ENCODE assay signal across 2 cellular contexts in the genomic region with DNA sequence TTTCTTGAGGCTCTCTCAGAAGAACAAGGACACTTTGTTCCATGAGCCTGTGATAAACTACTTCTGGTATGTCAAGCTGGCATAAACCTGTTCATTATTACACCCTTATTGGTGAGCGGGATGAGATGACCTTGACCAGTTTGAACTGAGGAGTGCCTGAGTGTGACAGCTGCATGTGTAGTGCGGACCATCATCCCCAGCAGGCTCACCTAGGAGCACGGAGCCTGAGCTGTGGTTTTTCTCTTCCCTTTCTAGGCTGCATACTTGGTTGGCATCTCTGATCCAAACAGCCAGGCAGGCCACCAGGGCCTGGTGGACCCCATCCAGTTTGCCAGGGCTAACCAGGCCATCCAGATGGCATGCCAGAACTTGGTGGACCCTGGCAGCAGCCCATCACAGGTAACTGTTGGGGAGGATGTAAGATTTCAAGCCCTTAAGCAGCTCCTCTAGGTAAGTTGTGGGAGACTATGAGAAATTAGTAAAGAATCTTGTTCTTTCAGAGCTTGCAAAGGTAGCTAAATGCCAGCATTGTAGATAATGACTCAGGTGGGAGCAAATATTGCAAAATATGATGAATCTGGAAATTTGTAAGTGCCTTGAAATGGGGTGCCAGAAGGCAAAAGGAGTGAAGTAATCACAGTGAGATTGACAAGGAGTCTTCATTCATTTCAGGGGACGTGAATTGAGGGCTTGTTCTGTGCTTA.
TF ChIP-seq lines count a peak whose summit lies in the region.

No MANE protein-coding gene starts in this region.

TF ChIP-seq in SK-N-SH, 30 proteins besides CTCF, POLR2A, EP300 and RAD21 (continued from another document):
- TF ChIP-seq, protein P1, sequence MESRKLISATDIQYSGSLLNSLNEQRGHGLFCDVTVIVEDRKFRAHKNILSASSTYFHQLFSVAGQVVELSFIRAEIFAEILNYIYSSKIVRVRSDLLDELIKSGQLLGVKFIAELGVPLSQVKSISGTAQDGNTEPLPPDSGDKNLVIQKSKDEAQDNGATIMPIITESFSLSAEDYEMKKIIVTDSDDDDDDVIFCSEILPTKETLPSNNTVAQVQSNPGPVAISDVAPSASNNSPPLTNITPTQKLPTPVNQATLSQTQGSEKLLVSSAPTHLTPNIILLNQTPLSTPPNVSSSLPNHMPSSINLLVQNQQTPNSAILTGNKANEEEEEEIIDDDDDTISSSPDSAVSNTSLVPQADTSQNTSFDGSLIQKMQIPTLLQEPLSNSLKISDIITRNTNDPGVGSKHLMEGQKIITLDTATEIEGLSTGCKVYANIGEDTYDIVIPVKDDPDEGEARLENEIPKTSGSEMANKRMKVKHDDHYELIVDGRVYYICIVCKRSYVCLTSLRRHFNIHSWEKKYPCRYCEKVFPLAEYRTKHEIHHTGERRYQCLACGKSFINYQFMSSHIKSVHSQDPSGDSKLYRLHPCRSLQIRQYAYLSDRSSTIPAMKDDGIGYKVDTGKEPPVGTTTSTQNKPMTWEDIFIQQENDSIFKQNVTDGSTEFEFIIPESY (IDR thresholded peaks at IDR 0.05; ENCODE audit: borderline replicate concordance, low read depth) = no peak
- TF ChIP-seq, protein P2, sequence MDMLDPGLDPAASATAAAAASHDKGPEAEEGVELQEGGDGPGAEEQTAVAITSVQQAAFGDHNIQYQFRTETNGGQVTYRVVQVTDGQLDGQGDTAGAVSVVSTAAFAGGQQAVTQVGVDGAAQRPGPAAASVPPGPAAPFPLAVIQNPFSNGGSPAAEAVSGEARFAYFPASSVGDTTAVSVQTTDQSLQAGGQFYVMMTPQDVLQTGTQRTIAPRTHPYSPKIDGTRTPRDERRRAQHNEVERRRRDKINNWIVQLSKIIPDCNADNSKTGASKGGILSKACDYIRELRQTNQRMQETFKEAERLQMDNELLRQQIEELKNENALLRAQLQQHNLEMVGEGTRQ (IDR thresholded peaks at IDR 0.05; ENCODE audit: borderline replicate concordance, low read depth, low read length) = no peak
- TF ChIP-seq FOXJ3 (CRISPR knock-in tag; IDR thresholded peaks at IDR 0.05) (no peak), TAF1 (IDR thresholded peaks at IDR 0.05; ENCODE audit: borderline replicate concordance, low read depth, low read length) (no peak), MXI1 (IDR thresholded peaks at IDR 0.05; ENCODE audit: low read depth, low read length) (no peak), GATA2 (CRISPR knock-in tag; IDR thresholded peaks at IDR 0.05) (no peak)
- TF ChIP-seq, protein P3, sequence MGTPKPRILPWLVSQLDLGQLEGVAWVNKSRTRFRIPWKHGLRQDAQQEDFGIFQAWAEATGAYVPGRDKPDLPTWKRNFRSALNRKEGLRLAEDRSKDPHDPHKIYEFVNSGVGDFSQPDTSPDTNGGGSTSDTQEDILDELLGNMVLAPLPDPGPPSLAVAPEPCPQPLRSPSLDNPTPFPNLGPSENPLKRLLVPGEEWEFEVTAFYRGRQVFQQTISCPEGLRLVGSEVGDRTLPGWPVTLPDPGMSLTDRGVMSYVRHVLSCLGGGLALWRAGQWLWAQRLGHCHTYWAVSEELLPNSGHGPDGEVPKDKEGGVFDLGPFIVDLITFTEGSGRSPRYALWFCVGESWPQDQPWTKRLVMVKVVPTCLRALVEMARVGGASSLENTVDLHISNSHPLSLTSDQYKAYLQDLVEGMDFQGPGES (IDR thresholded peaks at IDR 0.05; ENCODE audit: low read depth, low read length) = no peak
- TF ChIP-seq, protein P4, sequence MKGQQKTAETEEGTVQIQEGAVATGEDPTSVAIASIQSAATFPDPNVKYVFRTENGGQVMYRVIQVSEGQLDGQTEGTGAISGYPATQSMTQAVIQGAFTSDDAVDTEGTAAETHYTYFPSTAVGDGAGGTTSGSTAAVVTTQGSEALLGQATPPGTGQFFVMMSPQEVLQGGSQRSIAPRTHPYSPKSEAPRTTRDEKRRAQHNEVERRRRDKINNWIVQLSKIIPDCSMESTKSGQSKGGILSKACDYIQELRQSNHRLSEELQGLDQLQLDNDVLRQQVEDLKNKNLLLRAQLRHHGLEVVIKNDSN (IDR thresholded peaks at IDR 0.05; ENCODE audit: borderline replicate concordance, low read depth) = no peak

TF ChIP-seq in SK-N-SH treated with all-trans-retinoic acid at 6 μM for 48 hours, 23 proteins besides CTCF, POLR2A, EP300 and RAD21:
- TF ChIP-seq, protein P5, sequence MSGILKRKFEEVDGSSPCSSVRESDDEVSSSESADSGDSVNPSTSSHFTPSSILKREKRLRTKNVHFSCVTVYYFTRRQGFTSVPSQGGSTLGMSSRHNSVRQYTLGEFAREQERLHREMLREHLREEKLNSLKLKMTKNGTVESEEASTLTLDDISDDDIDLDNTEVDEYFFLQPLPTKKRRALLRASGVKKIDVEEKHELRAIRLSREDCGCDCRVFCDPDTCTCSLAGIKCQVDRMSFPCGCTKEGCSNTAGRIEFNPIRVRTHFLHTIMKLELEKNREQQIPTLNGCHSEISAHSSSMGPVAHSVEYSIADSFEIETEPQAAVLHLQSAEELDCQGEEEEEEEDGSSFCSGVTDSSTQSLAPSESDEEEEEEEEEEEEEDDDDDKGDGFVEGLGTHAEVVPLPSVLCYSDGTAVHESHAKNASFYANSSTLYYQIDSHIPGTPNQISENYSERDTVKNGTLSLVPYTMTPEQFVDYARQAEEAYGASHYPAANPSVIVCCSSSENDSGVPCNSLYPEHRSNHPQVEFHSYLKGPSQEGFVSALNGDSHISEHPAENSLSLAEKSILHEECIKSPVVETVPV (CRISPR knock-in tag; IDR thresholded peaks at IDR 0.05) = no peak
- TF ChIP-seq BACH2 (CRISPR knock-in tag; IDR thresholded peaks at IDR 0.05; ENCODE audit: borderline replicate concordance) = no peak
- no peak for TF ChIP-seq ZNF8 (CRISPR knock-in tag; IDR thresholded peaks at IDR 0.05)
- TF ChIP-seq GLIS3 (CRISPR knock-in tag; IDR thresholded peaks at IDR 0.05) = no peak
- TF ChIP-seq, protein P6, sequence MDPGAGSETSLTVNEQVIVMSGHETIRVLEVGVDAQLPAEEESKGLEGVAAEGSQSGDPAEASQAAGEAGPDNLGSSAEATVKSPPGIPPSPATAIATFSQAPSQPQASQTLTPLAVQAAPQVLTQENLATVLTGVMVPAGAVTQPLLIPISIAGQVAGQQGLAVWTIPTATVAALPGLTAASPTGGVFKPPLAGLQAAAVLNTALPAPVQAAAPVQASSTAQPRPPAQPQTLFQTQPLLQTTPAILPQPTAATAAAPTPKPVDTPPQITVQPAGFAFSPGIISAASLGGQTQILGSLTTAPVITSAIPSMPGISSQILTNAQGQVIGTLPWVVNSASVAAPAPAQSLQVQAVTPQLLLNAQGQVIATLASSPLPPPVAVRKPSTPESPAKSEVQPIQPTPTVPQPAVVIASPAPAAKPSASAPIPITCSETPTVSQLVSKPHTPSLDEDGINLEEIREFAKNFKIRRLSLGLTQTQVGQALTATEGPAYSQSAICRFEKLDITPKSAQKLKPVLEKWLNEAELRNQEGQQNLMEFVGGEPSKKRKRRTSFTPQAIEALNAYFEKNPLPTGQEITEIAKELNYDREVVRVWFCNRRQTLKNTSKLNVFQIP (CRISPR knock-in tag; IDR thresholded peaks at IDR 0.05; ENCODE audit: borderline replicate concordance, low read depth) = no peak
- no peak for TF ChIP-seq SNAI2 (CRISPR knock-in tag; IDR thresholded peaks at IDR 0.05)
- no peak for TF ChIP-seq CSDC2 (CRISPR knock-in tag; IDR thresholded peaks at IDR 0.05)
- TF ChIP-seq RARB (CRISPR knock-in tag; IDR thresholded peaks at IDR 0.05) = no peak
- TF ChIP-seq TOX (CRISPR knock-in tag; IDR thresholded peaks at IDR 0.05; ENCODE audit: borderline replicate concordance) = no peak
- TF ChIP-seq, protein P7, sequence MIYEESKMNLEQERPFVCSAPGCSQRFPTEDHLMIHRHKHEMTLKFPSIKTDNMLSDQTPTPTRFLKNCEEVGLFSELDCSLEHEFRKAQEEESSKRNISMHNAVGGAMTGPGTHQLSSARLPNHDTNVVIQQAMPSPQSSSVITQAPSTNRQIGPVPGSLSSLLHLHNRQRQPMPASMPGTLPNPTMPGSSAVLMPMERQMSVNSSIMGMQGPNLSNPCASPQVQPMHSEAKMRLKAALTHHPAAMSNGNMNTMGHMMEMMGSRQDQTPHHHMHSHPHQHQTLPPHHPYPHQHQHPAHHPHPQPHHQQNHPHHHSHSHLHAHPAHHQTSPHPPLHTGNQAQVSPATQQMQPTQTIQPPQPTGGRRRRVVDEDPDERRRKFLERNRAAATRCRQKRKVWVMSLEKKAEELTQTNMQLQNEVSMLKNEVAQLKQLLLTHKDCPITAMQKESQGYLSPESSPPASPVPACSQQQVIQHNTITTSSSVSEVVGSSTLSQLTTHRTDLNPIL (CRISPR knock-in tag; IDR thresholded peaks at IDR 0.05; ENCODE audit: low read depth) = no peak
- no peak for TF ChIP-seq OSR1 (CRISPR knock-in tag; IDR thresholded peaks at IDR 0.05)
- no peak for TF ChIP-seq ESRRG (CRISPR knock-in tag; IDR thresholded peaks at IDR 0.05)
- TF ChIP-seq ZNF565 (CRISPR knock-in tag; conservative IDR thresholded peaks at IDR 0.05; ENCODE audit: low read depth) = no peak
